ENCODE assay signal across 7 cellular contexts in genomic region chr15:76084263-76084662, GRCh38. TPM values are rescaled to one million over a fixed set of nuclear protein-coding genes. Genes with fewer than 3 reads are reported as not detected.
"Had no signal": no experiment of that assay in that cellular context is flagged by ENCODE, and none has a peak within 500 bp of the region (broad histone marks: within the 10 kb centered on the region; RNA-seq: fewer than 3 reads in every experiment).

No MANE protein-coding gene starts in this region.

- DNase-seq: H9, HCEC 1CT, IMR-90, KG1 had no signal

- ATAC-seq: GM23338, K562 had no signal

- H3K4me3 ChIP-seq: GM23338, K562 had no signal

RNA-seq across cellular contexts. Expression of gene TMEM266, which starts 24.5 kb away (rescaled TPM):
- total RNA-seq: HT-29, IMR-90, K562 had no signal
